Comparison of ENCODE assay signal across 17 cellular contexts in the genomic region with DNA sequence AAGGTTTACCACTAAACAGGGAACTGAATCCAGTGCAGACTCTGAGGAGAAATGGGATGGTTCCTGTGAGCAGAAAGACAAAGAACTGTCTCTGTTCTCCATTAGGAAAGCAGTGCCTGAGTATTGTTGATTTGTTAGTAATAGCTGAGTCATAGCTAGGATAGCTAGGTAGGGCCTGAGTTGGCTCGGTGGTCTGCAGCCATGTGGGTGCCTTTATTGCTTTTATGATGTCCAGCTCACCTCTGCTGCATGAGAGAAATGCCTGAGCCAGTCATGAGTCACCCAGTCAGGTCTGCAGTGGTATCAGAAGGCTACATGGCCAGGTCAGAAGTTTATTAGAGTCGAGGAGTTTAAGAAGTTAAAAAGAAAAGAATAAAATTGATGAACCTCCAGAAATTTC. TPM values are rescaled to one million over a fixed set of nuclear protein-coding genes. Genes with fewer than 3 reads are reported as not detected.
DNase-seq lines count a peak whose midpoint lies in the region; FAIRE-seq and TF ChIP-seq lines count a peak whose summit lies in the region.
"Had no signal": no experiment of that assay in that cellular context is flagged by ENCODE, and none has a peak within 500 bp of the region (broad histone marks: within the 10 kb centered on the region; RNA-seq: fewer than 3 reads in every experiment).

No MANE protein-coding gene starts in this region.

- no peak for FAIRE-seq in bronchial epithelial cell (lab: Jason Lieb, UNC)

- H3K9me3 ChIP-seq in PC-9 (ENCODE audit: insufficient read depth, low read depth) = no peaks in the 10 kb centered on the region
- H3K9me3 ChIP-seq: Peyer's patch had no signal

- CTCF ChIA-PET in PC-9 (lab: Charles Lee) = no interaction called here

- peak overlapping the region; percentile 48 for H3K4me2 ChIP-seq in PC-9

- H3K27ac ChIP-seq in PC-9 = peak overlapping the region; percentile 75
- H3K27ac ChIP-seq: Peyer's patch had no signal

- H2AFZ ChIP-seq in PC-9 = peak overlapping the region; percentile 46; the same call in 1 of the 2 replicates

- H3K4me1 ChIP-seq in PC-9 (replicated peaks; ENCODE audit: insufficient read depth) = peaks cover 22% of the 10 kb centered on the region
- H3K4me1 ChIP-seq: Peyer's patch had no signal

- peak; percentile 33 for DNase-seq in H4 (ENCODE audit: low spot score)
- DNase-seq in PC-9 = peak; percentile 40 to 54
- peak; percentile 6 for DNase-seq in bronchial epithelial cell (ENCODE audit: low read depth)
- DNase-seq in skeletal muscle cell (ENCODE audit: low read depth) = peak; percentile 56
- DNase-seq in activated CD4-positive, alpha-beta T cell treated with anti-CD3 and anti-CD28 coated beads for 48 hours = no peak
- DNase-seq in NCI-H1048 (lab: John Stamatoyannopoulos, UW) = no peak
- no peak for DNase-seq in ureter (ENCODE audit: low spot score)
- DNase-seq: activated CD4-positive, alpha-beta memory T cell treated with anti-CD3 and anti-CD28 coated beads, Interleukin-2, amount 10 ng/mL, durations not matched to agents 7 days and 5 days; CD8-positive, alpha-beta T cell; glutamatergic neuron; HCEC 1CT; left cardiac atrium; naive B cell; Peyer's patch; retina; T-helper 9 cell had no signal

- TF ChIP-seq CTCF in PC-9 (conservative IDR thresholded peaks at IDR 0.05) = no peak
- TF ChIP-seq CTCF in bronchial epithelial cell (IDR thresholded peaks at IDR 0.05; ENCODE audit: insufficient read depth, low read length, severe bottlenecking) = no peak

- H3K36me3 ChIP-seq in PC-9 (ENCODE audit: low read depth) (no peaks in the 10 kb centered on the region), bronchial epithelial cell (ENCODE audit: control insufficient read depth, insufficient read depth, low read length) (no peaks in the 10 kb centered on the region)
- H3K36me3 ChIP-seq: Peyer's patch had no signal

- H4K20me1 ChIP-seq in PC-9 (ENCODE audit: insufficient read depth) = no peaks in the 10 kb centered on the region

- H3K27me3 ChIP-seq in PC-9 (ENCODE audit: insufficient read depth, low read depth) (no peaks in the 10 kb centered on the region), bronchial epithelial cell (ENCODE audit: control insufficient read depth, insufficient read depth, low read length) (no peaks in the 10 kb centered on the region)
- H3K27me3 ChIP-seq: Peyer's patch had no signal

- intact Hi-C loops in PC-9 (cut with micrococcal nuclease; ENCODE audit: unreplicated experiment) = no loop called here

- H3K4me3 ChIP-seq in PC-9 (no peak overlapping the region), bronchial epithelial cell (ENCODE audit: low read depth, low read length) (no peak overlapping the region), skeletal muscle cell (ENCODE audit: low read depth, low read length) (no peak overlapping the region)
- H3K4me3 ChIP-seq: Peyer's patch had no signal

- H3K9me2 ChIP-seq in PC-9 (ENCODE audit: insufficient read depth) = no peaks in the 10 kb centered on the region

- H3K79me2 ChIP-seq in PC-9 (ENCODE audit: low read depth) = no peaks in the 10 kb centered on the region

- H3F3A ChIP-seq in PC-9 (ENCODE audit: insufficient read depth, low read depth) = peaks cover 10% of the 10 kb centered on the region; the same call in 1 of the 2 replicates

- BruUV-seq in PC-9 (replicated peaks; lab: Mats Ljungman, UMichigan) = no TSS peak

- POLR2A ChIA-PET in PC-9 (lab: Charles Lee; ENCODE audit: unreplicated experiment) = interaction anchor here (0.6 kb wide), 1 partner anchor 1263 kb away, joined by 3 read pairs; no protein-coding TSS in a partner anchor

RNA-seq across cellular contexts. Expression of a gene that starts 24.2 kb away (rescaled TPM):
- total RNA-seq in H4 (2014; rRNA removed; shearing (Covaris generic)) = 2.4 and 8.8 TPM in 2 replicates
- total RNA-seq in PC-9 (2021) (0.15 and 0.74 TPM in 2 replicates), bronchial epithelial cell (0.26 TPM in 1 of 2 replicates, not detected in the other), ureter (12.1 TPM)
- total RNA-seq: activated CD4-positive, alpha-beta memory T cell treated with anti-CD3 and anti-CD28 coated beads, Interleukin-2, amount 10 ng/mL, durations not matched to agents 7 days and 5 days; activated T-helper 2 cell treated with anti-CD3 and anti-CD28 coated beads, Interferon-gamma antibody, Interleukin-2, Interleukin-4, amounts not matched to agents 10 μg/mL and 5 μg/mL and 100 μg/mL, durations not matched to agents 14 hours and 24 hours and 36 hours; CD8-positive, alpha-beta T cell had no signal

Comparison
In these comparisons a context has a peak if more than half of its experiments do, and no peak if none do; other contexts are left out.
1. DNase-seq: peak in H4 (single experiment), PC-9 (2 of 2), bronchial epithelial cell (single experiment) and skeletal muscle cell (single experiment); none in activated CD4-positive, alpha-beta T cell treated with anti-CD3 and anti-CD28 coated beads for 48 hours (single experiment), NCI-H1048 (single experiment) and ureter (single experiment).